ENCODE assay signal across 28 cellular contexts in genomic region chr9:113359385-113359784, GRCh38. TPM values are rescaled to one million over a fixed set of nuclear protein-coding genes. Genes with fewer than 3 reads are reported as not detected.
DNase-seq lines count a peak whose midpoint lies in the region; ATAC-seq and TF ChIP-seq lines count a peak whose summit lies in the region.
"Had no signal": no experiment of that assay in that cellular context is flagged by ENCODE, and none has a peak within 500 bp of the region (broad histone marks: within the 10 kb centered on the region; RNA-seq: fewer than 3 reads in every experiment).

No MANE protein-coding gene starts in this region.

- H3K4me3 ChIP-seq in heart left ventricle (no peak overlapping the region), right cardiac atrium (ENCODE audit: low read length) (no peak overlapping the region), body of pancreas (no peak overlapping the region), stomach (no peak overlapping the region)
- H3K4me3 ChIP-seq: A549, GM12878, GM23338 had no signal

- H3K36me3 ChIP-seq in heart left ventricle (no peaks in the 10 kb centered on the region), body of pancreas (replicated peaks in 1 of 2; ENCODE audit: insufficient read depth in 1 of 2, low read depth in 2 of 2) (no peaks in the 10 kb centered on the region), stomach (peaks cover 0 to 21% (median 2%) of the 10 kb centered on the region in 4 donors)

- 75 to 98% (median 79%) methylated on average over 1 of the region's 1 CpG for WGBS in heart left ventricle, 4 donors
- 90% methylated on average over 1 of the region's 1 CpG for WGBS in right cardiac atrium
- 56 to 75% methylated on average over 1 of the region's 1 CpG for WGBS in body of pancreas, 2 donors
- WGBS in stomach, 5 donors: 70 to 97% (median 81%) methylated on average over 1 of the region's 1 CpG

- intact Hi-C loops in heart left ventricle (cut with DNase I): no loop called here
- intact Hi-C loops in right cardiac atrium (cut with DNase I): no loop called here
- intact Hi-C loops in body of pancreas (cut with DNase I): no loop called here
- intact Hi-C loops in stomach (cut with DNase I; ENCODE audit: low total_unique reads): no loop called here

- DNase-seq in heart left ventricle: no peak
- DNase-seq in right cardiac atrium: no peak
- peak; percentile 74 to 85 (median 83) for DNase-seq in body of pancreas
- peak; percentile 89 for DNase-seq in myocyte (ENCODE audit: low read depth)
- peak; percentile 41 for DNase-seq in stomach
- DNase-seq in SKM-1 (lab: John Stamatoyannopoulos, UW; ENCODE audit: unreplicated experiment): no peak
- DNase-seq in amygdala (lab: John Stamatoyannopoulos, UW): no peak
- DNase-seq: AML-193; C1 segment of cervical spinal cord; CD4-positive, alpha-beta memory T cell; COR-L47; DMS79; EL; GDM1; HCEC 1CT; NCI-H1048; NCI-H1417; NCI-H1694; NCI-H2029 treated with DMSO at 0.1 percent for 48 hours; NCI-H446 treated with DMSO at 0.1 percent for 48 hours; NCI-H526; NCI-H82; RPMI8226; SHP77 treated with DMSO at 0.1 percent for 48 hours had no signal

- peak; percentile 22 to 72 (median 65) for ATAC-seq in heart left ventricle
- ATAC-seq in right cardiac atrium: no peak
- peak; percentile 82 for ATAC-seq in body of pancreas
- ATAC-seq: A549, GM12878, GM23338 had no signal

- TF ChIP-seq EP300 in stomach (IDR thresholded peaks at IDR 0.05): no peak

- H3K9me3 ChIP-seq in heart left ventricle (no peaks in the 10 kb centered on the region), right cardiac atrium (ENCODE audit: control insufficient read depth, low read length) (no peaks in the 10 kb centered on the region), body of pancreas (no peaks in the 10 kb centered on the region), stomach (no peaks in the 10 kb centered on the region)
- H3K9me3 ChIP-seq: A549 had no signal

- H3K27me3 ChIP-seq in heart left ventricle (peaks cover 0 to 6% (median 0%) of the 10 kb centered on the region in 9 donors), right cardiac atrium (ENCODE audit: control insufficient read depth, insufficient read depth) (no peaks in the 10 kb centered on the region), body of pancreas (no peaks in the 10 kb centered on the region), stomach (no peaks in the 10 kb centered on the region)

- no peak for TF ChIP-seq POLR2A in heart left ventricle (IDR thresholded peaks at IDR 0.05)
- no peak for TF ChIP-seq POLR2A in body of pancreas (IDR thresholded peaks at IDR 0.05)
- no peak for TF ChIP-seq POLR2A in stomach (IDR thresholded peaks at IDR 0.05)

- no peak for TF ChIP-seq CTCF in heart left ventricle (IDR thresholded peaks at IDR 0.05)
- TF ChIP-seq CTCF in body of pancreas (IDR thresholded peaks at IDR 0.05): no peak
- TF ChIP-seq CTCF in stomach (IDR thresholded peaks at IDR 0.05): no peak

- H3K4me1 ChIP-seq in heart left ventricle (no peaks in the 10 kb centered on the region), right cardiac atrium (ENCODE audit: control insufficient read depth, insufficient read depth, low read length) (no peaks in the 10 kb centered on the region), body of pancreas (peaks cover 13% of the 10 kb centered on the region), stomach (peaks cover 0 to 30% (median 7%) of the 10 kb centered on the region in 4 donors)

- H3K27ac ChIP-seq in heart left ventricle (no peak overlapping the region), right cardiac atrium (ENCODE audit: low read length) (no peak overlapping the region), body of pancreas (peak overlapping the region in 2 of 4 donors; percentile 14 to 17), stomach (no peak overlapping the region)
- H3K27ac ChIP-seq: A549, KMS-11 had no signal

RNA-seq across cellular contexts. Expression of gene BSPRY, which starts 10.0 kb away (rescaled TPM):
- total RNA-seq in heart left ventricle (1 to 10 TPM in 7 of 9 donors, under 1 TPM in 1, not detected in 1; 0.39 to 7.6 (median 1.7) TPM), right cardiac atrium (1 to 10 TPM in 3 of 4 donors, under 1 TPM in 1; 0.21 to 2.3 (median 1.6) TPM), body of pancreas (10 to 100 TPM; 27.0 to 47.0 TPM), myocyte (not detected in 2 replicates), stomach (10 to 100 TPM in 4 of 5 donors, 1 to 10 TPM in 1; 2.2 to 60.3 (median 16.0) TPM)
- polyA plus RNA-seq in heart left ventricle (1 to 10 TPM in 1 of 2 donors, under 1 TPM in 1; 0.80 to 3.8 TPM), right cardiac atrium (1.4 TPM), stomach (10 to 100 TPM; 16.1 to 28.9 (median 24.5) TPM)
- polyA plus RNA-seq in myocyte (2012): not detected
- total RNA-seq: CD4-positive, alpha-beta memory T cell had no signal

RNA-seq across cellular contexts. Expression of gene HDHD3, which starts 17.4 kb away (rescaled TPM):
- total RNA-seq in heart left ventricle (10 to 100 TPM; 11.7 to 53.8 (median 19.4) TPM), right cardiac atrium (10 to 100 TPM; 11.0 to 20.0 (median 15.9) TPM), body of pancreas (10 to 100 TPM; 38.9 to 51.9 TPM), myocyte (9.1 and 14.6 TPM in 2 replicates), stomach (100 to 1,000 TPM in 3 of 5 donors, 10 to 100 TPM in 2; 41.3 to 120 (median 104) TPM)
- polyA plus RNA-seq in heart left ventricle (10 to 100 TPM; 16.2 to 49.0 TPM), right cardiac atrium (19.6 TPM), stomach (10 to 100 TPM; 42.5 to 81.1 (median 51.6) TPM)
- polyA plus RNA-seq in myocyte (2012): 9.5 TPM

RNA-seq across cellular contexts. Expression of gene WDR31, which starts 19.3 kb away (rescaled TPM):
- 10 to 100 TPM in 6 of 9 donors, 1 to 10 TPM in 3; 8.1 to 22.4 (median 14.4) TPM for total RNA-seq in heart left ventricle
- polyA plus RNA-seq in heart left ventricle: 1 to 10 TPM; 7.0 TPM
- total RNA-seq in right cardiac atrium: 10 to 100 TPM in 1 of 4 donors, 1 to 10 TPM in 3; 7.4 to 10.1 (median 8.5) TPM
- 5.4 TPM for polyA plus RNA-seq in right cardiac atrium
- total RNA-seq in body of pancreas: 1 to 10 TPM; 1.0 to 2.3 TPM
- total RNA-seq in myocyte: 0.83 and 1.4 TPM in 2 replicates
- 2.7 TPM for polyA plus RNA-seq in myocyte (2012)
- total RNA-seq in stomach: 1 to 10 TPM in 2 of 5 donors, under 1 TPM in 2, not detected in 1; 0.29 to 5.0 (median 0.96) TPM
- 1 to 10 TPM; 1.2 to 1.5 (median 1.3) TPM for polyA plus RNA-seq in stomach

RNA-seq across cellular contexts. Expression of gene ALAD, which starts 41.7 kb away (rescaled TPM):
- total RNA-seq in heart left ventricle (100 to 1,000 TPM in 2 of 9 donors, 10 to 100 TPM in 7; 39.8 to 153 (median 91.8) TPM), right cardiac atrium (10 to 100 TPM; 29.9 to 43.6 (median 42.1) TPM), body of pancreas (10 to 100 TPM; 42.5 to 44.1 TPM), myocyte (16.0 and 24.5 TPM in 2 replicates), stomach (100 to 1,000 TPM in 1 of 5 donors, 10 to 100 TPM in 4; 30.8 to 102 (median 44.8) TPM)
- polyA plus RNA-seq in heart left ventricle (10 to 100 TPM; 51.1 to 74.3 TPM), right cardiac atrium (39.5 TPM), stomach (10 to 100 TPM; 33.9 to 69.2 (median 64.8) TPM)
- polyA plus RNA-seq in myocyte (2012): 39.5 TPM

RNA-seq across cellular contexts. Expression of gene POLE3, which starts 51.1 kb away (rescaled TPM):
- total RNA-seq in heart left ventricle (10 to 100 TPM; 18.7 to 31.2 (median 24.3) TPM), right cardiac atrium (10 to 100 TPM; 19.7 to 22.4 (median 20.5) TPM), body of pancreas (10 to 100 TPM; 13.8 to 17.6 TPM), myocyte (53.9 and 65.9 TPM in 2 replicates), stomach (10 to 100 TPM in 3 of 5 donors, 1 to 10 TPM in 2; 4.1 to 47.4 (median 25.4) TPM)
- polyA plus RNA-seq in heart left ventricle (10 to 100 TPM; 14.9 to 72.4 TPM), right cardiac atrium (18.0 TPM), stomach (10 to 100 TPM; 31.0 to 39.1 (median 31.9) TPM)
- polyA plus RNA-seq in myocyte (2012): 40.0 TPM

Comparison
In these comparisons a context has a peak if more than half of its experiments do, and no peak if none do; other contexts are left out.
1. ATAC-seq: peak in heart left ventricle (4 of 4) and body of pancreas (single experiment); none in right cardiac atrium (0 of 2).
2. DNase-seq: peak in body of pancreas (4 of 4), myocyte (single experiment) and stomach (single experiment); none in heart left ventricle (0 of 5), right cardiac atrium (0 of 3), SKM-1 (single experiment) and amygdala (0 of 56).